In the genomic region with DNA sequence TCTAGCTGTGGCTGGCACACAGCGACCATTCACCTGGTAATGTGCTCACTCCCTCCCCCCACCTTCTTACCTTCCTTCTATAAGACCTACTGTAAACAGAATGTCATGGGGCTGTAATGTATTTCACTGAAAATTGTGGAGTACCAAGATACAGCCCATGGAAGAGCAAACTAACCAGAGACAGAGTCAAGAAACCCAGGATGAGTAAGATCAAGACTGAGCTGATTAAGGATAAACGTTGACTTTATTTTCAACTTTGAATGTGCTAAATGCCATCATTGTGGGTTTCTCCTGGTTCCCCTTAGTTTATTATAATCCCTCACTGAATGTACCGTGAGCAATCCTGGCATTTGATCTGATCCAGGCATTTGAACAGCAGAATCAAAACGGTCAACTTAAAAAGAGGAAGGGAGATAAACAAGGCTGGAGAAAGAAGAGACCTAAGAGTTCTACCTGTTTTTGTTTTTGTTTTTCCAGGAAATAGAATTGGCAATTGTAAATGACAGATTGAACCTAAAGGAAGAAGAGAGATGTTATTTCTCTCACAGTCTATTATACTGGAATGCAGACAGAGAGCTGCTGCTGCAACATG, we compare ENCODE assay signal across 20 cellular contexts. TPM values are rescaled to one million over a fixed set of nuclear protein-coding genes. Genes with fewer than 3 reads are reported as not detected.
A peak's percentile ranks its signal among the peaks of the same experiment; 100 is the strongest.
DNase-seq lines count a peak whose midpoint lies in the region; ATAC-seq, FAIRE-seq and TF ChIP-seq lines count a peak whose summit lies in the region.
"Had no signal": no experiment of that assay in that cellular context is flagged by ENCODE, and none has a peak within 500 bp of the region (broad histone marks: within the 10 kb centered on the region; RNA-seq: fewer than 3 reads in every experiment).

No MANE protein-coding gene starts in this region.

- intact Hi-C loops in mucosa of descending colon (cut with DNase I, micrococcal nuclease) = no loop called here

- H3K4me1 ChIP-seq in mucosa of descending colon (ENCODE audit: low read depth) = peaks cover 25% of the 10 kb centered on the region
- H3K4me1 ChIP-seq: thyroid gland had no signal

- no peak overlapping the region for H3K4me3 ChIP-seq in mucosa of descending colon
- H3K4me3 ChIP-seq: coronary artery, right atrium auricular region, thyroid gland had no signal

- no peaks in the 10 kb centered on the region for H3K36me3 ChIP-seq in mucosa of descending colon (ENCODE audit: low read depth)
- H3K36me3 ChIP-seq: brain microvascular endothelial cell, right atrium auricular region, thyroid gland had no signal

- H3K27me3 Mint-ChIP-seq in T-helper 17 cell = peaks cover 18% of the 10 kb centered on the region
- H3K27me3 Mint-ChIP-seq: activated naive CD8-positive, alpha-beta T cell had no signal

- H3K4me1 Mint-ChIP-seq in T-helper 17 cell = peaks cover 27% of the 10 kb centered on the region

- TF ChIP-seq POLR2A in GM12891 (IDR thresholded peaks at IDR 0.05; ENCODE audit: low read depth, low read length) = no peak

- DNase-seq in GM12891 (ENCODE audit: insufficient read length, low spot score) (no peak), T-helper 17 cell (no peak), midbrain (lab: John Stamatoyannopoulos, UW) (peak; percentile 47), DMS79 (lab: John Stamatoyannopoulos, UW) (no peak), amniotic stem cell (lab: John Stamatoyannopoulos, UW) (no peak), mucosa of descending colon (no peak)
- DNase-seq: activated CD4-positive, alpha-beta T cell treated with anti-CD3 and anti-CD28 coated beads, Interleukin-2, amount 50 U/mL, for 48 hours; activated T-cell treated with anti-CD3 and anti-CD28 coated beads, Interleukin-2, amount 50 U/mL, for 1 hour; brain microvascular endothelial cell; CD8-positive, alpha-beta memory T cell; DMS79 treated with DMSO at 0.1 percent for 48 hours; MM.1S; NCI-H2029 treated with DMSO at 0.1 percent for 48 hours; thyroid gland had no signal

- peak overlapping the region; percentile 77 for H3K27ac Mint-ChIP-seq in T-helper 17 cell
- H3K27ac Mint-ChIP-seq: activated naive CD8-positive, alpha-beta T cell had no signal

- TF ChIP-seq CTCF in mucosa of descending colon (IDR thresholded peaks at IDR 0.05) = no peak

- no peaks in the 10 kb centered on the region for H3K36me3 Mint-ChIP-seq in T-helper 17 cell (ENCODE audit: low read depth)
- H3K36me3 Mint-ChIP-seq: activated naive CD8-positive, alpha-beta T cell; CD8-positive, alpha-beta memory T cell had no signal

- H3K4me3 Mint-ChIP-seq in T-helper 17 cell = no peak overlapping the region
- H3K4me3 Mint-ChIP-seq: activated naive CD8-positive, alpha-beta T cell; CD8-positive, alpha-beta memory T cell had no signal

- peak; percentile 20 for FAIRE-seq in GM12891 (lab: Jason Lieb, UNC)

- ATAC-seq in GM21447 (IDR thresholded peaks at IDR 0.05; ENCODE audit: unreplicated experiment) (peak; percentile 14), T-helper 17 cell (no peak), GM18498 (IDR thresholded peaks at IDR 0.05; ENCODE audit: unreplicated experiment) (no peak), mucosa of descending colon (no peak)
- ATAC-seq: Right ventricle myocardium inferior had no signal

- H3K9me3 ChIP-seq in T-helper 17 cell (ENCODE audit: control insufficient read depth, low read length, poor library complexity, severe bottlenecking) = no peaks in the 10 kb centered on the region
- no peaks in the 10 kb centered on the region for H3K9me3 ChIP-seq in mucosa of descending colon
- H3K9me3 ChIP-seq: right atrium auricular region, thyroid gland had no signal

TF ChIP-seq in GM12891, 5 proteins besides CTCF, POLR2A, EP300 and RAD21:
- TF ChIP-seq SPI1 (IDR thresholded peaks at IDR 0.05; ENCODE audit: low read depth, low read length) (peak; percentile 71), POLR2AphosphoS5 (IDR thresholded peaks at IDR 0.05; ENCODE audit: low read depth, low read length) (no peak)

RNA-seq across cellular contexts. Expression of gene ATP1B1, which starts 16.1 kb away (rescaled TPM):
- 14.9 TPM for polyA plus RNA-seq in GM12891 (2012; ENCODE audit: low read depth, missing spikeins)
- total RNA-seq in T-helper 17 cell = 1 to 10 TPM; 3.5 to 7.1 TPM
- total RNA-seq in mucosa of descending colon = 100 to 1,000 TPM; 342 to 860 (median 744) TPM

Comparison
In these comparisons a context has a peak if more than half of its experiments do, and no peak if none do; other contexts are left out.
1. RNA of gene ATP1B1, which starts 16.1 kb away (total RNA-seq): 342 to 860 TPM in mucosa of descending colon; 3.5 to 7.1 TPM in T-helper 17 cell; every median in the first group is over 10 times any median in the second.